In genomic region chr2:64667535-64667934, GRCh38 we compare ENCODE assay signal across 13 cellular contexts. TPM values are rescaled to one million over a fixed set of nuclear protein-coding genes. Genes with fewer than 3 reads are reported as not detected.
DNase-seq lines count a peak whose midpoint lies in the region; ATAC-seq and TF ChIP-seq lines count a peak whose summit lies in the region.
"Had no signal": no experiment of that assay in that cellular context is flagged by ENCODE, and none has a peak within 500 bp of the region (broad histone marks: within the 10 kb centered on the region; RNA-seq: fewer than 3 reads in every experiment).

No MANE protein-coding gene starts in this region.

- H3K27ac Mint-ChIP-seq in CD4-positive, CD25-positive, alpha-beta regulatory T cell, result peak overlapping the region; percentile 76 to 96 (median 93)
- H3K27ac Mint-ChIP-seq in effector memory CD8-positive, alpha-beta T cell, result peak overlapping the region; percentile 14 to 36

- TF ChIP-seq CTCF in OCI-LY1 (IDR thresholded peaks at IDR 0.05; ENCODE audit: low read length), result no peak

- ATAC-seq in CD4-positive, CD25-positive, alpha-beta regulatory T cell (ENCODE audit: low read depth in 2 of 2), result no peak
- ATAC-seq in GM18511 (IDR thresholded peaks at IDR 0.05; ENCODE audit: unreplicated experiment), result peak; percentile 44
- no peak for ATAC-seq in effector memory CD8-positive, alpha-beta T cell (replicated peaks)
- ATAC-seq in HG03378 (IDR thresholded peaks at IDR 0.05; ENCODE audit: unreplicated experiment), result no peak
- ATAC-seq in HG03159 (IDR thresholded peaks at IDR 0.05; ENCODE audit: unreplicated experiment), result no peak

- H3K4me3 ChIP-seq in CD4-positive, CD25-positive, alpha-beta regulatory T cell (ENCODE audit: low read depth, low read length), result peak overlapping the region; percentile 78
- peak overlapping the region; percentile 32 for H3K4me3 ChIP-seq in OCI-LY1 (ENCODE audit: low read depth, low read length, poor library complexity, severe bottlenecking)
- H3K4me3 ChIP-seq: GM23248 had no signal

- H3K27ac ChIP-seq in CD4-positive, CD25-positive, alpha-beta regulatory T cell (ENCODE audit: insufficient read depth, low read length, poor library complexity, severe bottlenecking), result peak overlapping the region; percentile 56
- peak overlapping the region; percentile 99 for H3K27ac ChIP-seq in OCI-LY1 (ENCODE audit: low read depth, low read length, poor library complexity, severe bottlenecking)
- H3K27ac ChIP-seq: epithelial cell of prostate, GM23248, parathyroid adenoma had no signal

- H3K9me3 Mint-ChIP-seq in CD4-positive, CD25-positive, alpha-beta regulatory T cell, result no peaks in the 10 kb centered on the region
- no peaks in the 10 kb centered on the region for H3K9me3 Mint-ChIP-seq in effector memory CD8-positive, alpha-beta T cell
- H3K9me3 Mint-ChIP-seq: brain had no signal

- H3K36me3 ChIP-seq in CD4-positive, CD25-positive, alpha-beta regulatory T cell (ENCODE audit: control insufficient read depth, insufficient read depth, low read length), result no peaks in the 10 kb centered on the region
- no peaks in the 10 kb centered on the region for H3K36me3 ChIP-seq in OCI-LY1 (ENCODE audit: insufficient read depth, low read length)

- no peaks in the 10 kb centered on the region for H3K9me3 ChIP-seq in CD4-positive, CD25-positive, alpha-beta regulatory T cell (ENCODE audit: control insufficient read depth in 2 of 2, low read length in 2 of 2)
- H3K9me3 ChIP-seq in OCI-LY1 (ENCODE audit: low read length), result no peaks in the 10 kb centered on the region

- peaks cover 7% of the 10 kb centered on the region for H3K36me3 Mint-ChIP-seq in CD4-positive, CD25-positive, alpha-beta regulatory T cell
- H3K36me3 Mint-ChIP-seq in effector memory CD8-positive, alpha-beta T cell (ENCODE audit: insufficient read depth), result peaks cover 8% of the 10 kb centered on the region
- H3K36me3 Mint-ChIP-seq: brain had no signal

- H3K79me2 ChIP-seq in OCI-LY1 (ENCODE audit: insufficient read depth, low read length), result no peaks in the 10 kb centered on the region
- H3K79me2 ChIP-seq: parathyroid adenoma had no signal

- no peak for DNase-seq in CD4-positive, CD25-positive, alpha-beta regulatory T cell
- DNase-seq in effector memory CD8-positive, alpha-beta T cell, result no peak
- no peak for DNase-seq in NCI-H82 (lab: John Stamatoyannopoulos, UW)
- DNase-seq in COR-L47 (lab: John Stamatoyannopoulos, UW), result no peak
- DNase-seq: GM23248; stimulated activated CD4-positive, alpha-beta T cell treated with anti-CD3 and anti-CD28 coated beads, Interleukin-2, amount 100 ng/mL, for 48 hours had no signal

- H3K4me1 Mint-ChIP-seq in CD4-positive, CD25-positive, alpha-beta regulatory T cell, result peaks cover 25 to 35% (median 30%) of the 10 kb centered on the region in 4 donors
- peaks cover 12 to 14% of the 10 kb centered on the region in 2 donors for H3K4me1 Mint-ChIP-seq in effector memory CD8-positive, alpha-beta T cell (ENCODE audit: low read depth in 2 of 2)

- H3F3A ChIP-seq in OCI-LY1 (ENCODE audit: insufficient read depth, low read length), result no peaks in the 10 kb centered on the region

- H3K27me3 Mint-ChIP-seq in CD4-positive, CD25-positive, alpha-beta regulatory T cell, result no peaks in the 10 kb centered on the region
- no peaks in the 10 kb centered on the region for H3K27me3 Mint-ChIP-seq in effector memory CD8-positive, alpha-beta T cell
- H3K27me3 Mint-ChIP-seq: brain had no signal

- H3K4me1 ChIP-seq in CD4-positive, CD25-positive, alpha-beta regulatory T cell (ENCODE audit: control insufficient read depth, insufficient read depth, low read length, poor library complexity, severe bottlenecking), result peaks cover 23% of the 10 kb centered on the region
- H3K4me1 ChIP-seq in OCI-LY1 (ENCODE audit: insufficient read depth, low read length, severe bottlenecking), result peaks cover 89% of the 10 kb centered on the region
- H3K4me1 ChIP-seq: parathyroid adenoma had no signal

- peak overlapping the region; percentile 26 to 63 (median 48) for H3K4me3 Mint-ChIP-seq in CD4-positive, CD25-positive, alpha-beta regulatory T cell
- peak overlapping the region; percentile 9 to 50 for H3K4me3 Mint-ChIP-seq in effector memory CD8-positive, alpha-beta T cell
- H3K4me3 Mint-ChIP-seq: brain had no signal

- H3K4me2 ChIP-seq in OCI-LY1 (ENCODE audit: low read length), result peak overlapping the region; percentile 58

- H3K27me3 ChIP-seq in CD4-positive, CD25-positive, alpha-beta regulatory T cell (ENCODE audit: control insufficient read depth, insufficient read depth, low read length), result no peaks in the 10 kb centered on the region
- no peaks in the 10 kb centered on the region for H3K27me3 ChIP-seq in OCI-LY1 (ENCODE audit: insufficient read depth, low read length)

- peak overlapping the region; percentile 54 for H3K9ac ChIP-seq in OCI-LY1 (ENCODE audit: low read length)
- H3K9ac ChIP-seq: GM23248, parathyroid adenoma had no signal

- no peaks in the 10 kb centered on the region for H3K9me2 ChIP-seq in OCI-LY1 (ENCODE audit: low read depth, low read length)

- H2AFZ ChIP-seq in OCI-LY1 (ENCODE audit: low read length), result no peak overlapping the region
- H2AFZ ChIP-seq: GM23248, parathyroid adenoma had no signal

- no peaks in the 10 kb centered on the region for H4K20me1 ChIP-seq in OCI-LY1 (ENCODE audit: insufficient read depth, low read length)

RNA-seq across cellular contexts. Expression of gene SERTAD2, which starts 13.8 kb away (rescaled TPM):
- total RNA-seq in CD4-positive, CD25-positive, alpha-beta regulatory T cell, result 33.5 TPM
- polyA plus RNA-seq in CD4-positive, CD25-positive, alpha-beta regulatory T cell, result 1 to 10 TPM; 4.2 to 7.5 (median 5.7) TPM
